In the genomic region with DNA sequence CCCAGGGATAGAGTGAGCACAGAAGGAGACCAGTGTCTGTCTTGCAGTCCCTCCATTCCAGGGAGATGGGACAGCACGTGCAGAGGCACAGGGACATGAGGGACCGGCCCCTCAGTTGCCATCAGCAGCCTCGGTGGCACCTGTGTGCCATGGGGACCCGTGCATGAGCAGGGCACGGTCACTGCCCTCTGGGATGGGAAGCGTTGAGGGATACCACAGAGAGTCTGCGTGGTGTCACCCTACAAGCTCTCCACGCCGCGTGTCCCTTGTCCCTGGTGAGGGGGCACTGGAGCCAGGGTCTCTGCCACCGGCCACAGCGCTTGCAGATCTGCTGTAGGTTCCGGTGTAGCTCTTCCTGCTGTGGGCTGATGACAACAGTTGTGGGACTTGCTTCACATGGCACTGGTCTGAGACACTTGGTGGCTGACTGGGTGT, we compare ENCODE assay signal across 15 cellular contexts.
A peak's percentile ranks its signal among the peaks of the same experiment; 100 is the strongest.
DNase-seq lines count a peak whose midpoint lies in the region; ATAC-seq and TF ChIP-seq lines count a peak whose summit lies in the region.
"Had no signal": no experiment of that assay in that cellular context is flagged by ENCODE, and none has a peak within 500 bp of the region (broad histone marks: within the 10 kb centered on the region; RNA-seq: fewer than 3 reads in every experiment).

No MANE protein-coding gene starts in this region.

- H3K4ac ChIP-seq in neuronal stem cell (ENCODE audit: low read length): no peak overlapping the region

- no peak overlapping the region for H3K27ac Mint-ChIP-seq in endothelial cell (ENCODE audit: unreplicated experiment)
- H3K27ac Mint-ChIP-seq: CD8-positive, alpha-beta T cell had no signal

- H3K27me3 Mint-ChIP-seq in endothelial cell (ENCODE audit: unreplicated experiment): peaks cover 8% of the 10 kb centered on the region

- peak overlapping the region; percentile 14 for H2AK5ac ChIP-seq in neuronal stem cell (ENCODE audit: low read depth, low read length)

- peaks cover 30% of the 10 kb centered on the region for H3K36me3 Mint-ChIP-seq in endothelial cell (ENCODE audit: low read depth, unreplicated experiment)
- H3K36me3 Mint-ChIP-seq: CD14-positive monocyte; CD8-positive, alpha-beta T cell had no signal

- H3K14ac ChIP-seq in neuronal stem cell (ENCODE audit: low read length): peak overlapping the region; percentile 39

- H2AFZ ChIP-seq in hepatocyte (no peak overlapping the region), neuronal stem cell (ENCODE audit: low read length) (no peak overlapping the region)

- no peak overlapping the region for H2BK5ac ChIP-seq in neuronal stem cell (ENCODE audit: low read length)

- H3K27me3 ChIP-seq in H7 (ENCODE audit: control insufficient read depth, insufficient read depth, low read length): no peaks in the 10 kb centered on the region
- H3K27me3 ChIP-seq in hepatocyte: no peaks in the 10 kb centered on the region
- H3K27me3 ChIP-seq in neuronal stem cell (ENCODE audit: control insufficient read depth in 3 of 3, insufficient read depth in 3 of 3, low read depth in 1 of 3, low read length in 3 of 3): no peaks in the 10 kb centered on the region

- no peaks in the 10 kb centered on the region for H3K4me1 ChIP-seq in hepatocyte (ENCODE audit: insufficient read depth)
- no peaks in the 10 kb centered on the region for H3K4me1 ChIP-seq in neuronal stem cell (ENCODE audit: control insufficient read depth in 2 of 2, insufficient read depth in 1 of 2, low read depth in 1 of 2, low read length in 2 of 2)

- H3K9ac ChIP-seq in neuronal stem cell (ENCODE audit: low read depth, low read length, poor library complexity): peak overlapping the region; percentile 9

- H3K18ac ChIP-seq in neuronal stem cell (ENCODE audit: low read length): no peak overlapping the region

- H2BK15ac ChIP-seq in neuronal stem cell (ENCODE audit: low read length): no peak overlapping the region

- H3K9me3 ChIP-seq in hepatocyte (ENCODE audit: low read depth): no peaks in the 10 kb centered on the region
- H3K9me3 ChIP-seq in neuronal stem cell (replicated peaks in 1 of 2; ENCODE audit: control insufficient read depth in 2 of 2, insufficient read depth in 1 of 2, low read depth in 1 of 2, low read length in 2 of 2): peaks cover 0 to 32% of the 10 kb centered on the region in 2 donors
- H3K9me3 ChIP-seq: A549 had no signal

- H3K27ac ChIP-seq in hepatocyte (no peak overlapping the region), neuronal stem cell (replicated peaks; ENCODE audit: low read length) (no peak overlapping the region)
- H3K27ac ChIP-seq: A549, HL-60 had no signal

- no peaks in the 10 kb centered on the region; the same call in 1 of the 2 replicates for H3K36me3 ChIP-seq in H7 (replicated peaks; ENCODE audit: control insufficient read depth, insufficient read depth, low read length)
- no peaks in the 10 kb centered on the region for H3K36me3 ChIP-seq in hepatocyte (replicated peaks; ENCODE audit: insufficient read depth, low read depth)
- H3K36me3 ChIP-seq in neuronal stem cell (replicated peaks in 1 of 2; ENCODE audit: control insufficient read depth in 2 of 2, insufficient read depth in 2 of 2, low read length in 2 of 2): no peaks in the 10 kb centered on the region

- no peak overlapping the region for H4K8ac ChIP-seq in neuronal stem cell (ENCODE audit: low read depth, low read length)

- no peak for ATAC-seq in GM19023 (IDR thresholded peaks at IDR 0.05; ENCODE audit: unreplicated experiment)
- ATAC-seq: A549; CD8-positive, alpha-beta T cell; HCT116 had no signal

- H3K9me3 Mint-ChIP-seq in endothelial cell (ENCODE audit: unreplicated experiment): peaks cover 7% of the 10 kb centered on the region
- H3K9me3 Mint-ChIP-seq: CD8-positive, alpha-beta T cell had no signal

- H3K9me2 ChIP-seq in hepatocyte (replicated peaks; ENCODE audit: insufficient read depth): no peaks in the 10 kb centered on the region

- no peaks in the 10 kb centered on the region for H3K4me1 Mint-ChIP-seq in endothelial cell (ENCODE audit: unreplicated experiment)
- H3K4me1 Mint-ChIP-seq: CD14-positive monocyte had no signal

- H2BK12ac ChIP-seq in neuronal stem cell (ENCODE audit: low read length): no peak overlapping the region

- no peak overlapping the region for H3K4me3 Mint-ChIP-seq in endothelial cell (ENCODE audit: unreplicated experiment)
- H3K4me3 Mint-ChIP-seq: CD14-positive monocyte; CD8-positive, alpha-beta T cell had no signal

- H3K4me2 ChIP-seq in hepatocyte (no peak overlapping the region), neuronal stem cell (ENCODE audit: insufficient read depth, low read length, poor library complexity, severe bottlenecking) (no peak overlapping the region)
- H3K4me2 ChIP-seq: A549 had no signal

- no peak overlapping the region for H2BK120ac ChIP-seq in neuronal stem cell (ENCODE audit: low read depth, low read length)

- H3K23ac ChIP-seq in neuronal stem cell (ENCODE audit: low read depth, low read length, poor library complexity): no peak overlapping the region

- no peak for TF ChIP-seq CTCF in hepatocyte (IDR thresholded peaks at IDR 0.05; ENCODE audit: poor library complexity)
- no peak for TF ChIP-seq CTCF in endothelial cell (IDR thresholded peaks at IDR 0.05; ENCODE audit: unreplicated experiment)

- H3K79me2 ChIP-seq in hepatocyte: no peaks in the 10 kb centered on the region

- H4K91ac ChIP-seq in neuronal stem cell (ENCODE audit: low read depth, low read length, poor library complexity): no peak overlapping the region

- DNase-seq in AG20443 (ENCODE audit: low spot score) (peak; percentile 5), H7 (peak; percentile 11), hepatocyte (ENCODE audit: low spot score) (peak; percentile 2), neuronal stem cell (ENCODE audit: low spot score) (no peak), endothelial cell (ENCODE audit: low spot score) (no peak)
- DNase-seq in activated CD4-positive, CD25-positive, alpha-beta regulatory T cell treated with anti-CD3 and anti-CD28 coated beads, Interleukin-2, amount 50 U/mL, for 72 hours: no peak
- DNase-seq: Caco-2; CD8-positive, alpha-beta T cell; DND-41; GDM1 had no signal

- H3K4me3 ChIP-seq in H7 (ENCODE audit: insufficient read depth, low read depth, low read length) (no peak overlapping the region), hepatocyte (no peak overlapping the region), neuronal stem cell (ENCODE audit: low read length in 2 of 2) (peak overlapping the region in 1 of 2 donors; percentile 12)
- H3K4me3 ChIP-seq: A549 had no signal

- H4K20me1 ChIP-seq in hepatocyte (ENCODE audit: insufficient read depth, poor library complexity, severe bottlenecking): no peaks in the 10 kb centered on the region

- WGBS in hepatocyte (ENCODE audit: low lambda C conversion rate, missing lambda C conversion rate): 97% methylated on average over 12 of the region's 13 CpGs
- WGBS in neuronal stem cell (ENCODE audit: extremely low coverage in 2 of 2, insufficient read length in 2 of 2, insufficient replicate concordance in 1 of 2), 2 donors: no CpG with 5 or more reads among the region's 13 CpGs

- no peaks in the 10 kb centered on the region for H3K79me1 ChIP-seq in neuronal stem cell (ENCODE audit: low read depth, low read length)

Comparison
In these comparisons a context has a peak if more than half of its experiments do, and no peak if none do; other contexts are left out.
1. DNase-seq: peak in AG20443 (single experiment), H7 (single experiment) and hepatocyte (single experiment); none in neuronal stem cell (single experiment), activated CD4-positive, CD25-positive, alpha-beta regulatory T cell treated with anti-CD3 and anti-CD28 coated beads, Interleukin-2, amount 50 U/mL, for 72 hours (single experiment) and endothelial cell (single experiment).